2 cellular contexts compared by ENCODE assay signal in genomic region chr1:116971965-116972675, GRCh38.
TF ChIP-seq lines count a peak whose summit lies in the region.

No MANE protein-coding gene starts in this region.

TF ChIP-seq in SK-N-SH, 30 proteins besides CTCF, POLR2A, EP300 and RAD21 (continued from another document):
- TF ChIP-seq, protein P1, sequence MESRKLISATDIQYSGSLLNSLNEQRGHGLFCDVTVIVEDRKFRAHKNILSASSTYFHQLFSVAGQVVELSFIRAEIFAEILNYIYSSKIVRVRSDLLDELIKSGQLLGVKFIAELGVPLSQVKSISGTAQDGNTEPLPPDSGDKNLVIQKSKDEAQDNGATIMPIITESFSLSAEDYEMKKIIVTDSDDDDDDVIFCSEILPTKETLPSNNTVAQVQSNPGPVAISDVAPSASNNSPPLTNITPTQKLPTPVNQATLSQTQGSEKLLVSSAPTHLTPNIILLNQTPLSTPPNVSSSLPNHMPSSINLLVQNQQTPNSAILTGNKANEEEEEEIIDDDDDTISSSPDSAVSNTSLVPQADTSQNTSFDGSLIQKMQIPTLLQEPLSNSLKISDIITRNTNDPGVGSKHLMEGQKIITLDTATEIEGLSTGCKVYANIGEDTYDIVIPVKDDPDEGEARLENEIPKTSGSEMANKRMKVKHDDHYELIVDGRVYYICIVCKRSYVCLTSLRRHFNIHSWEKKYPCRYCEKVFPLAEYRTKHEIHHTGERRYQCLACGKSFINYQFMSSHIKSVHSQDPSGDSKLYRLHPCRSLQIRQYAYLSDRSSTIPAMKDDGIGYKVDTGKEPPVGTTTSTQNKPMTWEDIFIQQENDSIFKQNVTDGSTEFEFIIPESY (IDR thresholded peaks at IDR 0.05; ENCODE audit: borderline replicate concordance, low read depth) = no peak
- TF ChIP-seq GABPA (IDR thresholded peaks at IDR 0.05; ENCODE audit: low read depth) (no peak), FOXM1 (IDR thresholded peaks at IDR 0.05; ENCODE audit: low read depth) (no peak), TAF1 (IDR thresholded peaks at IDR 0.05; ENCODE audit: borderline replicate concordance, low read depth, low read length) (no peak), CHD2 (IDR thresholded peaks at IDR 0.05; ENCODE audit: low read length, partially characterized antibody) (no peak), TCF12 (IDR thresholded peaks at IDR 0.05) (no peak), EZH2phosphoT487 (IDR thresholded peaks at IDR 0.05; ENCODE audit: borderline replicate concordance, low read depth) (no peak), RXRA (IDR thresholded peaks at IDR 0.05; ENCODE audit: borderline replicate concordance, low read depth) (no peak), MXI1 (IDR thresholded peaks at IDR 0.05; ENCODE audit: low read depth, low read length) (no peak), RCOR1 (IDR thresholded peaks at IDR 0.05; ENCODE audit: low read length) (no peak), POLR2AphosphoS5 (IDR thresholded peaks at IDR 0.05; ENCODE audit: low read depth, low read length) (no peak)
- TF ChIP-seq, protein P2, sequence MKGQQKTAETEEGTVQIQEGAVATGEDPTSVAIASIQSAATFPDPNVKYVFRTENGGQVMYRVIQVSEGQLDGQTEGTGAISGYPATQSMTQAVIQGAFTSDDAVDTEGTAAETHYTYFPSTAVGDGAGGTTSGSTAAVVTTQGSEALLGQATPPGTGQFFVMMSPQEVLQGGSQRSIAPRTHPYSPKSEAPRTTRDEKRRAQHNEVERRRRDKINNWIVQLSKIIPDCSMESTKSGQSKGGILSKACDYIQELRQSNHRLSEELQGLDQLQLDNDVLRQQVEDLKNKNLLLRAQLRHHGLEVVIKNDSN (IDR thresholded peaks at IDR 0.05; ENCODE audit: borderline replicate concordance, low read depth) = no peak

TF ChIP-seq in SK-N-SH treated with all-trans-retinoic acid at 6 μM for 48 hours, 23 proteins besides CTCF, POLR2A, EP300 and RAD21 (continued from another document):
- TF ChIP-seq TSHZ2 (CRISPR knock-in tag; IDR thresholded peaks at IDR 0.05) (no peak), ESRRG (CRISPR knock-in tag; IDR thresholded peaks at IDR 0.05) (no peak), PPARA (CRISPR knock-in tag; IDR thresholded peaks at IDR 0.05; ENCODE audit: borderline replicate concordance) (no peak), SNAI2 (CRISPR knock-in tag; IDR thresholded peaks at IDR 0.05) (no peak), TCF4 (CRISPR knock-in tag; IDR thresholded peaks at IDR 0.05; ENCODE audit: borderline replicate concordance) (no peak), CREB5 (CRISPR knock-in tag; IDR thresholded peaks at IDR 0.05; ENCODE audit: low read depth) (no peak), ZNF8 (CRISPR knock-in tag; IDR thresholded peaks at IDR 0.05) (no peak), ZNF70 (CRISPR knock-in tag; IDR thresholded peaks at IDR 0.05) (no peak), ARNTL (CRISPR knock-in tag; IDR thresholded peaks at IDR 0.05; ENCODE audit: borderline replicate concordance, low read depth) (no peak)
